Comparison of ENCODE assay signal across 10 cellular contexts in the genomic region with DNA sequence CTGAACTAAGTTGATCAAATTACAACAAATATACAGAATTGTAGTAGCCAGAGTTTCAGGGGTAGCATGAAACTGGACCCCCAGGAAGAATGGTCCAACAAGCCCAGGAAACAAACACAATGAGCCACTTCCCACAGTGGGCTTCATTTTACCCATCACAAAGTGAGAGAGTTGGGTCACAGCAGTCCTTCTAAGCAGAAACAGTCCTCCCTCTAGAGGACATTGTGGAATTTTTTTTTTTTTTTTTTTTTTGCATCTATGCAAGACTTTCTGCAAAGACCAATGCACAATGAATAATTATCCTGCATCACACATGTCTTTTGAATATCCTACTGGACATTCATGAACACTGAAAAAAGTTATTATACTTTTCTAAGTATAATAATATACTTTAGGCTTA.
DNase-seq lines count a peak whose midpoint lies in the region; ATAC-seq, FAIRE-seq and TF ChIP-seq lines count a peak whose summit lies in the region.
"Had no signal": no experiment of that assay in that cellular context is flagged by ENCODE, and none has a peak within 500 bp of the region (broad histone marks: within the 10 kb centered on the region; RNA-seq: fewer than 3 reads in every experiment).

No MANE protein-coding gene starts in this region.

- no peaks in the 10 kb centered on the region for H3K27me3 Mint-ChIP-seq in activated CD4-positive, alpha-beta T cell treated with anti-CD3 and anti-CD28 coated beads for 36 hours

- no peak for ATAC-seq in GM21390 (IDR thresholded peaks at IDR 0.05; ENCODE audit: unreplicated experiment)
- ATAC-seq in activated CD4-positive, alpha-beta T cell treated with anti-CD3 and anti-CD28 coated beads for 36 hours = no peak

- POLR2A ChIA-PET in activated CD4-positive, alpha-beta T cell treated with anti-CD3 and anti-CD28 coated beads for 36 hours (lab: Charles Lee) = no interaction called here

- FAIRE-seq in kidney (lab: Jason Lieb, UNC) = no peak

- no peak overlapping the region for H3K4me3 Mint-ChIP-seq in activated CD4-positive, alpha-beta T cell treated with anti-CD3 and anti-CD28 coated beads for 36 hours

- no peaks in the 10 kb centered on the region for H3K27me3 ChIP-seq in adipocyte (replicated peaks; ENCODE audit: control insufficient read depth, insufficient read depth, low read length)
- H3K27me3 ChIP-seq: colonic mucosa had no signal

- intact Hi-C loops in kidney (cut with DNase I) = no loop called here
- intact Hi-C loops in activated CD4-positive, alpha-beta T cell treated with anti-CD3 and anti-CD28 coated beads for 36 hours (cut with DNase I, micrococcal nuclease) = no loop called here

- no peaks in the 10 kb centered on the region for H3K9me3 Mint-ChIP-seq in activated CD4-positive, alpha-beta T cell treated with anti-CD3 and anti-CD28 coated beads for 36 hours (ENCODE audit: low read depth)

- H3K36me3 ChIP-seq in adipocyte (ENCODE audit: control insufficient read depth, insufficient read depth, low read length, severe bottlenecking) (no peaks in the 10 kb centered on the region), kidney (ENCODE audit: control insufficient read depth in 1 of 2, insufficient read depth in 2 of 2, low read length in 2 of 2) (no peaks in the 10 kb centered on the region)
- H3K36me3 ChIP-seq: colonic mucosa had no signal

- CTCF ChIA-PET in activated CD4-positive, alpha-beta T cell treated with anti-CD3 and anti-CD28 coated beads for 36 hours (lab: Charles Lee) = no interaction called here

- H3K4me1 Mint-ChIP-seq in activated CD4-positive, alpha-beta T cell treated with anti-CD3 and anti-CD28 coated beads for 36 hours = no peaks in the 10 kb centered on the region

- TF ChIP-seq EP300 in Ishikawa (IDR thresholded peaks at IDR 0.05; ENCODE audit: borderline replicate concordance) = no peak

- H3K27ac Mint-ChIP-seq in activated CD4-positive, alpha-beta T cell treated with anti-CD3 and anti-CD28 coated beads for 36 hours = no peak overlapping the region

- peak; percentile 64 for TF ChIP-seq RAD21 in Ishikawa (IDR thresholded peaks at IDR 0.05; ENCODE audit: low read depth)

- no peak overlapping the region for H3K9ac ChIP-seq in adipocyte (ENCODE audit: low read length)
- H3K9ac ChIP-seq in kidney (ENCODE audit: low read length in 2 of 2) = no peak overlapping the region

- DNase-seq in NCI-H1436 (lab: John Stamatoyannopoulos, UW) (peak; percentile 27), NCI-H1436 treated with DMSO at 0.1 percent for 48 hours (lab: John Stamatoyannopoulos, UW) (no peak), adipocyte (ENCODE audit: low read depth) (peak; percentile 16), kidney (no peak), retina (no peak)
- DNase-seq in activated CD4-positive, alpha-beta T cell treated with anti-CD3 and anti-CD28 coated beads for 36 hours = no peak
- DNase-seq: activated CD8-positive, alpha-beta memory T cell treated with anti-CD3 and anti-CD28 coated beads, Interleukin-2, amount 50 U/mL, for 4 hours; colonic mucosa had no signal

- no peaks in the 10 kb centered on the region for H3K4me1 ChIP-seq in adipocyte (ENCODE audit: control insufficient read depth, insufficient read depth, low read length)
- no peaks in the 10 kb centered on the region for H3K4me1 ChIP-seq in kidney (ENCODE audit: control insufficient read depth in 1 of 2, insufficient read depth in 1 of 2, low read depth in 1 of 2, low read length in 2 of 2)
- H3K4me1 ChIP-seq: colonic mucosa had no signal

- peak; percentile 8 for TF ChIP-seq CTCF in kidney (IDR thresholded peaks at IDR 0.05; ENCODE audit: borderline replicate concordance, extremely low read depth, insufficient read depth)

- H3K4me3 ChIP-seq in adipocyte (ENCODE audit: low read length) (no peak overlapping the region), kidney (ENCODE audit: low read length in 2 of 2) (no peak overlapping the region)
- H3K4me3 ChIP-seq: colonic mucosa had no signal

- no peaks in the 10 kb centered on the region for H3K36me3 Mint-ChIP-seq in activated CD4-positive, alpha-beta T cell treated with anti-CD3 and anti-CD28 coated beads for 36 hours (ENCODE audit: low read depth)

- no peaks in the 10 kb centered on the region for H3K9me3 ChIP-seq in adipocyte (ENCODE audit: control insufficient read depth, low read length)
- H3K9me3 ChIP-seq in kidney (ENCODE audit: control insufficient read depth in 1 of 2, low read length in 2 of 2) = no peaks in the 10 kb centered on the region
- H3K9me3 ChIP-seq: colonic mucosa had no signal

- H3K27ac ChIP-seq in kidney (ENCODE audit: low read depth in 2 of 2, low read length in 2 of 2) = no peak overlapping the region
- H3K27ac ChIP-seq: colonic mucosa had no signal

TF ChIP-seq in Ishikawa, 13 proteins besides CTCF, POLR2A, EP300 and RAD21:
- TF ChIP-seq YY1 (IDR thresholded peaks at IDR 0.05; ENCODE audit: low read depth) (no peak), CEBPB (IDR thresholded peaks at IDR 0.05) (no peak), TEAD4 (IDR thresholded peaks at IDR 0.05) (no peak), TCF12 (IDR thresholded peaks at IDR 0.05; ENCODE audit: low read depth) (no peak)

Comparison
In these comparisons a context has a peak if more than half of its experiments do, and no peak if none do; other contexts are left out.
1. DNase-seq: peak in NCI-H1436 (single experiment) and adipocyte (single experiment); none in NCI-H1436 treated with DMSO at 0.1 percent for 48 hours (single experiment), kidney (single experiment), retina (single experiment) and activated CD4-positive, alpha-beta T cell treated with anti-CD3 and anti-CD28 coated beads for 36 hours (single experiment).